19 cellular contexts compared by ENCODE assay signal in the genomic region with DNA sequence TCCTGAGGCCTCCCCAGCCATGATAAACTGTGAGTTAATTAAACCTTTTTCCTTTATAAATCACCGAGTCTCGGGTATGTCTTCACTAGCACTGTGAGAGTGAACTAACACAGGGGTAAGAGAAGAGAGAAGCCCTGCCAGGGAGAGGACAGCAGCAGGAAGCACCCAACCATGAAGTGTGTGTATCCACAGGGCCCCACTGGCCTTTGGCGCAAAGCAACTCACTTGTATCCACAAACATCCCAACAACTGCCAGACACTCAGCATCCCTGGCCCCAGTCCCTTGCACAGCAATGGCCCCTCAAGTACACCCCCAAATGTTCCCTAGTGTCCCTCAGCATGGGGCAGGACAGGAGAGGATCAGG.
DNase-seq lines count a peak whose midpoint lies in the region; ATAC-seq and TF ChIP-seq lines count a peak whose summit lies in the region.
"Had no signal": no experiment of that assay in that cellular context is flagged by ENCODE, and none has a peak within 500 bp of the region (broad histone marks: within the 10 kb centered on the region; RNA-seq: fewer than 3 reads in every experiment).

No MANE protein-coding gene starts in this region.

- no peaks in the 10 kb centered on the region for H3K9me3 ChIP-seq in CD8-positive, alpha-beta T cell (ENCODE audit: low read length)
- H3K9me3 ChIP-seq in endodermal cell (ENCODE audit: control insufficient read depth, low read length) (no peaks in the 10 kb centered on the region), left ventricle myocardium inferior (replicated peaks) (no peaks in the 10 kb centered on the region)
- H3K9me3 ChIP-seq: gastroesophageal sphincter, ovary, right lobe of liver, uterus had no signal

- CTCF ChIA-PET in CD8-positive, alpha-beta T cell (lab: Charles Lee), result no interaction called here

- peaks cover 37% of the 10 kb centered on the region for H3K4me1 ChIP-seq in CD8-positive, alpha-beta T cell (ENCODE audit: insufficient read depth, low read length)
- H3K4me1 ChIP-seq in endodermal cell (ENCODE audit: control insufficient read depth, insufficient read depth, low read length), result no peaks in the 10 kb centered on the region
- H3K4me1 ChIP-seq in rectal smooth muscle tissue (ENCODE audit: control insufficient read depth, insufficient read depth, low read length), result peaks cover 14% of the 10 kb centered on the region
- peaks cover 53% of the 10 kb centered on the region for H3K4me1 ChIP-seq in left ventricle myocardium inferior
- H3K4me1 ChIP-seq: right lobe of liver had no signal

- H3K9me3 Mint-ChIP-seq in CD8-positive, alpha-beta T cell, result no peaks in the 10 kb centered on the region
- H3K9me3 Mint-ChIP-seq in endodermal cell, result no peaks in the 10 kb centered on the region
- H3K9me3 Mint-ChIP-seq: activated CD4-positive, alpha-beta T cell treated with anti-CD3 and anti-CD28 coated beads, Interleukin-2, amount 10 ng/mL, durations not matched to agents 24 days and 14 days; effector memory CD8-positive, alpha-beta T cell had no signal

- no peak overlapping the region for H3K27ac ChIP-seq in CD8-positive, alpha-beta T cell (ENCODE audit: low read depth, low read length)
- H3K27ac ChIP-seq in endodermal cell (ENCODE audit: low read depth, low read length) (no peak overlapping the region), rectal smooth muscle tissue (ENCODE audit: low read depth, low read length) (peak overlapping the region; percentile 83), left ventricle myocardium inferior (replicated peaks) (no peak overlapping the region)
- H3K27ac ChIP-seq: right lobe of liver, uterus had no signal

- H3K4me1 Mint-ChIP-seq in CD8-positive, alpha-beta T cell (ENCODE audit: low read depth), result peaks cover 60% of the 10 kb centered on the region
- H3K4me1 Mint-ChIP-seq in endodermal cell, result no peaks in the 10 kb centered on the region

- no peaks in the 10 kb centered on the region for H3K36me3 ChIP-seq in CD8-positive, alpha-beta T cell (ENCODE audit: insufficient read depth, low read length)
- H3K36me3 ChIP-seq in endodermal cell (ENCODE audit: control insufficient read depth, insufficient read depth, low read length) (peaks cover 13% of the 10 kb centered on the region), rectal smooth muscle tissue (ENCODE audit: control insufficient read depth, insufficient read depth, low read length) (peaks cover 1% of the 10 kb centered on the region), left ventricle myocardium inferior (no peaks in the 10 kb centered on the region)
- H3K36me3 ChIP-seq: ovary, right lobe of liver, uterus had no signal

- no peak for TF ChIP-seq CTCF in CD8-positive, alpha-beta T cell (IDR thresholded peaks at IDR 0.05)
- no peak for TF ChIP-seq CTCF in endodermal cell (conservative IDR thresholded peaks at IDR 0.05)
- no peak for TF ChIP-seq CTCF in left ventricle myocardium inferior (IDR thresholded peaks at IDR 0.05; ENCODE audit: borderline replicate concordance)

- DNase-seq in CD8-positive, alpha-beta T cell, result no peak
- DNase-seq in NCI-H69 (lab: John Stamatoyannopoulos, UW) (peak; percentile 14), endodermal cell (no peak), A172 (ENCODE audit: low spot score) (no peak), left ventricle myocardium inferior (no peak), NCI-H146 (lab: John Stamatoyannopoulos, UW) (no peak)
- DNase-seq: activated CD4-positive, alpha-beta T cell treated with anti-CD3 and anti-CD28 coated beads, Interleukin-2, amount 10 ng/mL, durations not matched to agents 24 days and 14 days; COR-L47; DMS79; effector memory CD8-positive, alpha-beta T cell; NCI-H1436 treated with DMSO at 0.1 percent for 48 hours; NCI-H2171; right lobe of liver; T-helper 17 cell; uterus had no signal

- H3K4me3 ChIP-seq in CD8-positive, alpha-beta T cell (ENCODE audit: low read depth, low read length), result no peak overlapping the region
- no peak overlapping the region for H3K4me3 ChIP-seq in endodermal cell (ENCODE audit: low read length)
- no peak overlapping the region for H3K4me3 ChIP-seq in rectal smooth muscle tissue (ENCODE audit: low read length)
- no peak overlapping the region for H3K4me3 ChIP-seq in left ventricle myocardium inferior
- H3K4me3 ChIP-seq: gastroesophageal sphincter, ovary, right lobe of liver, uterus had no signal

- H3K27ac Mint-ChIP-seq in CD8-positive, alpha-beta T cell, result peak overlapping the region; percentile 19
- peak overlapping the region; percentile 75 for H3K27ac Mint-ChIP-seq in endodermal cell
- H3K27ac Mint-ChIP-seq: activated CD4-positive, alpha-beta T cell treated with anti-CD3 and anti-CD28 coated beads, Interleukin-2, amount 10 ng/mL, durations not matched to agents 24 days and 14 days; activated naive CD8-positive, alpha-beta T cell; T-helper 17 cell had no signal

- ATAC-seq in CD8-positive, alpha-beta T cell, result no peak
- ATAC-seq: effector memory CD8-positive, alpha-beta T cell; T-helper 17 cell had no signal

- H3K36me3 Mint-ChIP-seq in CD8-positive, alpha-beta T cell, result no peaks in the 10 kb centered on the region
- peaks cover 19% of the 10 kb centered on the region for H3K36me3 Mint-ChIP-seq in endodermal cell (ENCODE audit: low read depth)
- H3K36me3 Mint-ChIP-seq: activated naive CD8-positive, alpha-beta T cell had no signal

- no peak overlapping the region for H3K4me3 Mint-ChIP-seq in CD8-positive, alpha-beta T cell
- H3K4me3 Mint-ChIP-seq in endodermal cell, result no peak overlapping the region
- H3K4me3 Mint-ChIP-seq: activated CD4-positive, alpha-beta T cell treated with anti-CD3 and anti-CD28 coated beads, Interleukin-2, amount 10 ng/mL, durations not matched to agents 24 days and 14 days; activated naive CD8-positive, alpha-beta T cell; effector memory CD8-positive, alpha-beta T cell; T-helper 17 cell had no signal

- WGBS in endodermal cell (ENCODE audit: insufficient coverage in 1 of 2, insufficient read length in 1 of 2), 2 experiments, result 80 to 96% methylated on average over 1 to 3 of the region's 3 CpGs

- POLR2A ChIA-PET in CD8-positive, alpha-beta T cell (lab: Charles Lee), result no interaction called here

- H3K9ac ChIP-seq in endodermal cell (ENCODE audit: extremely low read depth, low read length, poor library complexity, severe bottlenecking) (no peak overlapping the region), rectal smooth muscle tissue (ENCODE audit: low read length) (no peak overlapping the region)

- intact Hi-C loops in CD8-positive, alpha-beta T cell (cut with DNase I, micrococcal nuclease), result no loop called here
- intact Hi-C loops in left ventricle myocardium inferior (cut with micrococcal nuclease), result no loop called here

- H3K27me3 ChIP-seq in CD8-positive, alpha-beta T cell (ENCODE audit: insufficient read depth, low read length), result no peaks in the 10 kb centered on the region
- no peaks in the 10 kb centered on the region for H3K27me3 ChIP-seq in endodermal cell (ENCODE audit: control insufficient read depth, insufficient read depth, low read length, poor library complexity, severe bottlenecking)
- H3K27me3 ChIP-seq in rectal smooth muscle tissue (ENCODE audit: control insufficient read depth, insufficient read depth, low read length), result no peaks in the 10 kb centered on the region
- no peaks in the 10 kb centered on the region for H3K27me3 ChIP-seq in left ventricle myocardium inferior (ENCODE audit: low read depth)
- H3K27me3 ChIP-seq: gastroesophageal sphincter, ovary, right lobe of liver, uterus had no signal

- no peaks in the 10 kb centered on the region for H3K27me3 Mint-ChIP-seq in CD8-positive, alpha-beta T cell (ENCODE audit: low read depth)
- no peaks in the 10 kb centered on the region for H3K27me3 Mint-ChIP-seq in endodermal cell (ENCODE audit: insufficient read depth)
- H3K27me3 Mint-ChIP-seq: activated CD4-positive, alpha-beta T cell treated with anti-CD3 and anti-CD28 coated beads, Interleukin-2, amount 10 ng/mL, durations not matched to agents 24 days and 14 days; activated naive CD8-positive, alpha-beta T cell; effector memory CD8-positive, alpha-beta T cell; T-helper 17 cell had no signal
